ENCODE assay signal across 10 cellular contexts in genomic region chrX:1477801-1478458, GRCh38. TPM values are rescaled to one million over a fixed set of nuclear protein-coding genes. Genes with fewer than 3 reads are reported as not detected.
A peak's percentile ranks its signal among the peaks of the same experiment; 100 is the strongest.
DNase-seq lines count a peak whose midpoint lies in the region; ATAC-seq and TF ChIP-seq lines count a peak whose summit lies in the region.
"Had no signal": no experiment of that assay in that cellular context is flagged by ENCODE, and none has a peak within 500 bp of the region (broad histone marks: within the 10 kb centered on the region; RNA-seq: fewer than 3 reads in every experiment).

No MANE protein-coding gene starts in this region.

- H3K9me3 Mint-ChIP-seq in activated T-cell treated with anti-CD3 and anti-CD28 coated beads, Interleukin-2, amount 50 U/mL, for 72 hours, result peaks cover 13 to 28% of the 10 kb centered on the region in 2 donors
- peaks cover 26% of the 10 kb centered on the region for H3K9me3 Mint-ChIP-seq in natural killer cell treated with Interleukin-12 subunit alpha and Interleukin-12 subunit beta and Interleukin-15 and Interleukin-18, amount 100 ng/mL, for 72 hours

- no peaks in the 10 kb centered on the region for H3K9me2 ChIP-seq in Karpas-422 (replicated peaks; ENCODE audit: insufficient read depth, low read length)

- peaks cover 53% of the 10 kb centered on the region for H3K4me1 ChIP-seq in Karpas-422 (ENCODE audit: low read length)
- H3K4me1 ChIP-seq in mucosa of descending colon (ENCODE audit: low read depth), result no peaks in the 10 kb centered on the region
- H3K4me1 ChIP-seq in psoas muscle, result no peaks in the 10 kb centered on the region

- H3K4me1 Mint-ChIP-seq in activated T-cell treated with anti-CD3 and anti-CD28 coated beads, Interleukin-2, amount 50 U/mL, for 72 hours (ENCODE audit: low read depth), result peaks cover 77% of the 10 kb centered on the region
- H3K4me1 Mint-ChIP-seq in natural killer cell treated with Interleukin-12 subunit alpha and Interleukin-12 subunit beta and Interleukin-15 and Interleukin-18, amount 100 ng/mL, for 72 hours (ENCODE audit: low read depth in 2 of 2), result peaks cover 72 to 82% of the 10 kb centered on the region in 2 donors

- H3K4me2 ChIP-seq in Karpas-422 (ENCODE audit: low read depth, low read length, poor library complexity, severe bottlenecking), result no peak overlapping the region

- no peak overlapping the region for H3K9ac ChIP-seq in Karpas-422 (ENCODE audit: low read length)

- H3K36me3 ChIP-seq in Karpas-422 (ENCODE audit: insufficient read depth, low read length) (peaks cover 43% of the 10 kb centered on the region), mucosa of descending colon (ENCODE audit: low read depth) (no peaks in the 10 kb centered on the region), psoas muscle (ENCODE audit: insufficient read depth in 1 of 2, low read depth in 1 of 2) (no peaks in the 10 kb centered on the region)
- H3K36me3 ChIP-seq: thoracic aorta had no signal

- peak overlapping the region; percentile 97 for H3K27ac Mint-ChIP-seq in activated T-cell treated with anti-CD3 and anti-CD28 coated beads, Interleukin-2, amount 50 U/mL, for 72 hours
- H3K27ac Mint-ChIP-seq in natural killer cell treated with Interleukin-12 subunit alpha and Interleukin-12 subunit beta and Interleukin-15 and Interleukin-18, amount 100 ng/mL, for 72 hours, result peak overlapping the region; percentile 97 to 98
- H3K27ac Mint-ChIP-seq: brain had no signal

- H3K4me3 Mint-ChIP-seq in activated T-cell treated with anti-CD3 and anti-CD28 coated beads, Interleukin-2, amount 50 U/mL, for 72 hours, result peak overlapping the region; percentile 4 to 33
- peak overlapping the region; percentile 26 for H3K4me3 Mint-ChIP-seq in natural killer cell treated with Interleukin-12 subunit alpha and Interleukin-12 subunit beta and Interleukin-15 and Interleukin-18, amount 100 ng/mL, for 72 hours

- H3K9me3 ChIP-seq in Karpas-422 (ENCODE audit: low read length) (no peaks in the 10 kb centered on the region), mucosa of descending colon (no peaks in the 10 kb centered on the region), psoas muscle (no peaks in the 10 kb centered on the region)
- H3K9me3 ChIP-seq: thoracic aorta had no signal

- no peaks in the 10 kb centered on the region for H3K27me3 ChIP-seq in Karpas-422 (ENCODE audit: low read length)
- no peaks in the 10 kb centered on the region for H3K27me3 ChIP-seq in psoas muscle (ENCODE audit: insufficient read depth in 3 of 3, low read length in 2 of 3)

- H3K36me3 Mint-ChIP-seq in activated T-cell treated with anti-CD3 and anti-CD28 coated beads, Interleukin-2, amount 50 U/mL, for 72 hours (ENCODE audit: insufficient read depth in 2 of 2), result peaks cover 47 to 53% of the 10 kb centered on the region in 2 donors
- peaks cover 38% of the 10 kb centered on the region for H3K36me3 Mint-ChIP-seq in natural killer cell treated with Interleukin-12 subunit alpha and Interleukin-12 subunit beta and Interleukin-15 and Interleukin-18, amount 100 ng/mL, for 72 hours

- ATAC-seq in activated T-cell treated with anti-CD3 and anti-CD28 coated beads, Interleukin-2, amount 50 U/mL, for 72 hours (replicated peaks in 1 of 2), result no peak
- ATAC-seq in natural killer cell treated with Interleukin-12 subunit alpha and Interleukin-12 subunit beta and Interleukin-15 and Interleukin-18, amount 100 ng/mL, for 72 hours, result no peak
- ATAC-seq in mucosa of descending colon (no peak), psoas muscle (no peak)
- ATAC-seq: sciatic nerve had no signal

- H3K27ac ChIP-seq in Karpas-422 (ENCODE audit: low read length) (peak overlapping the region; percentile 100), psoas muscle (no peak overlapping the region)
- H3K27ac ChIP-seq: thoracic aorta had no signal

- H3K79me2 ChIP-seq in Karpas-422 (ENCODE audit: low read length), result peaks cover 57% of the 10 kb centered on the region

- H2AFZ ChIP-seq in Karpas-422 (ENCODE audit: low read length), result no peak overlapping the region

- WGBS in psoas muscle, 3 donors, result 64 to 78% (median 66%) methylated on average over 8 of the region's 8 CpGs

- intact Hi-C loops in mucosa of descending colon (cut with DNase I, micrococcal nuclease) (no loop called here), psoas muscle (cut with DNase I) (no loop called here)

- H4K20me1 ChIP-seq in Karpas-422 (ENCODE audit: insufficient read depth, low read depth, low read length), result no peaks in the 10 kb centered on the region

- H3K27me3 Mint-ChIP-seq in activated T-cell treated with anti-CD3 and anti-CD28 coated beads, Interleukin-2, amount 50 U/mL, for 72 hours (ENCODE audit: low read depth), result no peaks in the 10 kb centered on the region
- no peaks in the 10 kb centered on the region for H3K27me3 Mint-ChIP-seq in natural killer cell treated with Interleukin-12 subunit alpha and Interleukin-12 subunit beta and Interleukin-15 and Interleukin-18, amount 100 ng/mL, for 72 hours

- H3K4me3 ChIP-seq in Karpas-422 (ENCODE audit: low read length), result no peak overlapping the region
- no peak overlapping the region for H3K4me3 ChIP-seq in mucosa of descending colon
- no peak overlapping the region for H3K4me3 ChIP-seq in psoas muscle
- H3K4me3 ChIP-seq: thoracic aorta had no signal

- TF ChIP-seq CTCF in mucosa of descending colon (IDR thresholded peaks at IDR 0.05), result no peak
- TF ChIP-seq CTCF in psoas muscle (IDR thresholded peaks at IDR 0.05), result no peak

- DNase-seq in EH (ENCODE audit: low read depth), result peak; percentile 77
- no peak for DNase-seq in Karpas-422
- no peak for DNase-seq in activated T-cell treated with anti-CD3 and anti-CD28 coated beads, Interleukin-2, amount 50 U/mL, for 72 hours
- DNase-seq in natural killer cell treated with Interleukin-12 subunit alpha and Interleukin-12 subunit beta and Interleukin-15 and Interleukin-18, amount 100 ng/mL, for 72 hours (ENCODE audit: low spot score), result no peak
- DNase-seq in SK-N-DZ (ENCODE audit: low spot score), result no peak
- no peak for DNase-seq in mucosa of descending colon
- DNase-seq in psoas muscle, result no peak

RNA-seq across cellular contexts. Expression of gene ASMTL, which starts 25.2 kb away (rescaled TPM):
- total RNA-seq in Karpas-422 (2014; rRNA removed; shearing (Covaris generic); ENCODE audit: low replicate concordance), result 18.4 and 51.0 TPM in 2 replicates
- total RNA-seq in activated T-cell treated with anti-CD3 and anti-CD28 coated beads, Interleukin-2, amount 50 U/mL, for 72 hours, result 100 to 1,000 TPM in 1 of 2 donors, 10 to 100 TPM in 1; 70.4 to 101 TPM
- 10 to 100 TPM; 84.8 to 94.2 TPM for total RNA-seq in natural killer cell treated with Interleukin-12 subunit alpha and Interleukin-12 subunit beta and Interleukin-15 and Interleukin-18, amount 100 ng/mL, for 72 hours
- polyA plus RNA-seq in SK-N-DZ (2014; cell fraction: cytosol; rRNA removed), result 2.3 and 3.5 TPM in 2 replicates
- polyA plus RNA-seq in SK-N-DZ (2014; cell fraction: nucleus; rRNA removed), result 5.2 and 6.5 TPM in 2 replicates
- total RNA-seq in mucosa of descending colon (10 to 100 TPM; 15.6 to 32.0 (median 18.8) TPM), psoas muscle (10 to 100 TPM in 3 of 4 donors, 1 to 10 TPM in 1; 9.4 to 18.2 (median 11.9) TPM)
- 1 to 10 TPM; 6.6 to 9.8 (median 7.5) TPM for polyA plus RNA-seq in psoas muscle

RNA-seq across cellular contexts. Expression of gene P2RY8, which starts 59.1 kb away (rescaled TPM):
- total RNA-seq in Karpas-422 (2014; rRNA removed; shearing (Covaris generic); ENCODE audit: low replicate concordance), result 87.1 and 130 TPM in 2 replicates
- total RNA-seq in activated T-cell treated with anti-CD3 and anti-CD28 coated beads, Interleukin-2, amount 50 U/mL, for 72 hours, result 10 to 100 TPM; 40.1 to 45.7 TPM
- 10 to 100 TPM; 19.5 to 59.1 TPM for total RNA-seq in natural killer cell treated with Interleukin-12 subunit alpha and Interleukin-12 subunit beta and Interleukin-15 and Interleukin-18, amount 100 ng/mL, for 72 hours
- not detected in 2 replicates for polyA plus RNA-seq in SK-N-DZ (2014; cell fraction: cytosol; rRNA removed)
- not detected in 2 replicates for polyA plus RNA-seq in SK-N-DZ (2014; cell fraction: nucleus; rRNA removed)
- 1 to 10 TPM in 2 of 3 donors, under 1 TPM in 1; 0.87 to 2.0 (median 2.0) TPM for total RNA-seq in mucosa of descending colon
- 1 to 10 TPM; 1.3 to 4.1 (median 1.5) TPM for total RNA-seq in psoas muscle
- 1 to 10 TPM in 2 of 3 donors, under 1 TPM in 1; 0.79 to 2.0 (median 1.3) TPM for polyA plus RNA-seq in psoas muscle
